In the genomic region with DNA sequence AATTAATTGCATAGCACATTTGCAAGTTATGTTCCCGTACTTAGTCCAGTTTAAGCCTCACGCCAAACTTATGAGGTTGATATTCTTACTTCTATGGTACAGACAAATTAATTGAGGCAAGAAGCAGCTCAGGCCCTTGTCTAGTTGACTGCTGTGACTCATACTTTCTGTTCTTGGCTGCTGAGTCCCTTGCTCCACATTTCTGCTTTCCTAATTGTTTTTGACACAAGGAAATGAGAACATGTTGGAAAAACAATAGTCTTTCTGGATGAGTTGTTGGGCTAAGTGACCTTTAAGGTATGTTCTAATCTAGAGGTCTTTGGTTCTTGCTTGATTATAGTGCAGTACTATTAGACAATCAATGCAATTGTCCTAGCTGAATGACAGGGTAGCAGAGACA, we compare ENCODE assay signal across 15 cellular contexts.
DNase-seq lines count a peak whose midpoint lies in the region; ATAC-seq, FAIRE-seq and TF ChIP-seq lines count a peak whose summit lies in the region.
"Had no signal": no experiment of that assay in that cellular context is flagged by ENCODE, and none has a peak within 500 bp of the region (broad histone marks: within the 10 kb centered on the region; RNA-seq: fewer than 3 reads in every experiment).

No MANE protein-coding gene starts in this region.

- H3K9me3 Mint-ChIP-seq in astrocyte (ENCODE audit: unreplicated experiment): no peaks in the 10 kb centered on the region

- H3K36me3 ChIP-seq in astrocyte (ENCODE audit: insufficient read depth, low read length): no peaks in the 10 kb centered on the region
- H3K36me3 ChIP-seq in mesenchymal stem cell (ENCODE audit: control insufficient read depth in 1 of 2, insufficient read depth in 2 of 2, low read depth in 1 of 2, low read length in 2 of 2): no peaks in the 10 kb centered on the region

- H3K36me3 Mint-ChIP-seq in astrocyte (ENCODE audit: low read depth, unreplicated experiment): no peaks in the 10 kb centered on the region
- H3K36me3 Mint-ChIP-seq: IgD-negative memory B cell had no signal

- H3K4me2 ChIP-seq in astrocyte (ENCODE audit: low read length) (no peak overlapping the region), mesenchymal stem cell (ENCODE audit: low read length, poor library complexity, severe bottlenecking) (no peak overlapping the region)

- no peak for FAIRE-seq in astrocyte (lab: Jason Lieb, UNC)
- FAIRE-seq: H54 had no signal

- no peak overlapping the region for H3K27ac Mint-ChIP-seq in astrocyte (ENCODE audit: unreplicated experiment)
- H3K27ac Mint-ChIP-seq: HFFc6, IgD-negative memory B cell had no signal

- ATAC-seq in HG03139 (IDR thresholded peaks at IDR 0.05; ENCODE audit: unreplicated experiment): no peak

- no peaks in the 10 kb centered on the region for H3K79me1 ChIP-seq in mesenchymal stem cell (replicated peaks; ENCODE audit: low read length, poor library complexity, severe bottlenecking)

- no peaks in the 10 kb centered on the region for H3K4me1 ChIP-seq in astrocyte (ENCODE audit: insufficient read depth, low read length)
- H3K4me1 ChIP-seq in mesenchymal stem cell (ENCODE audit: control insufficient read depth, insufficient read depth, low read depth, low read length): no peaks in the 10 kb centered on the region
- H3K4me1 ChIP-seq: Caco-2 had no signal

- TF ChIP-seq CTCF in astrocyte (IDR thresholded peaks at IDR 0.05; ENCODE audit: insufficient read depth, low read depth, low read length) (no peak), fibroblast of mammary gland (conservative IDR thresholded peaks at IDR 0.05; ENCODE audit: control insufficient read depth, insufficient read depth, low read depth, low read length) (no peak)

- no peak overlapping the region for H4K91ac ChIP-seq in mesenchymal stem cell (ENCODE audit: low read length)

- H3K14ac ChIP-seq in mesenchymal stem cell (ENCODE audit: low read length in 2 of 2): no peak overlapping the region

- no peak overlapping the region for H3K9ac ChIP-seq in astrocyte (ENCODE audit: low read length)
- H3K9ac ChIP-seq in mesenchymal stem cell (ENCODE audit: low read length): no peak overlapping the region

- H3K9me3 ChIP-seq in astrocyte (ENCODE audit: insufficient read depth, low read depth, low read length): no peaks in the 10 kb centered on the region
- H3K9me3 ChIP-seq in mesenchymal stem cell (ENCODE audit: control insufficient read depth, low read length): no peaks in the 10 kb centered on the region
- H3K9me3 ChIP-seq: Caco-2 had no signal

- peaks cover 9% of the 10 kb centered on the region for H3K4me1 Mint-ChIP-seq in astrocyte (ENCODE audit: low read depth, unreplicated experiment)
- H3K4me1 Mint-ChIP-seq: IgD-negative memory B cell had no signal

- H2BK5ac ChIP-seq in mesenchymal stem cell (ENCODE audit: low read depth, low read length, poor library complexity, severe bottlenecking): no peak overlapping the region

- H2AK5ac ChIP-seq in mesenchymal stem cell (ENCODE audit: low read length, severe bottlenecking): no peak overlapping the region

- no peaks in the 10 kb centered on the region for H4K20me1 ChIP-seq in astrocyte (ENCODE audit: insufficient read depth, low read length)

- H3K4me3 ChIP-seq in astrocyte (ENCODE audit: insufficient read depth, low read depth, low read length) (no peak overlapping the region), fibroblast of mammary gland (ENCODE audit: control insufficient read depth, low read depth, low read length) (no peak overlapping the region), mesenchymal stem cell (ENCODE audit: insufficient read depth in 1 of 2, low read depth in 1 of 2, low read length in 2 of 2) (no peak overlapping the region)

- no peak overlapping the region for H2AFZ ChIP-seq in astrocyte (ENCODE audit: low read depth, low read length)
- H2AFZ ChIP-seq in mesenchymal stem cell (ENCODE audit: low read depth, low read length): no peak overlapping the region

- H3K18ac ChIP-seq in mesenchymal stem cell (ENCODE audit: low read depth in 1 of 2, low read length in 2 of 2): no peak overlapping the region

- no peak overlapping the region for H2BK12ac ChIP-seq in mesenchymal stem cell (ENCODE audit: low read length in 2 of 2)

- H4K8ac ChIP-seq in mesenchymal stem cell (ENCODE audit: low read length): no peak overlapping the region

- WGBS in mesenchymal stem cell: 91% methylated on average over 2 of the region's 2 CpGs

- H3K27me3 Mint-ChIP-seq in astrocyte (ENCODE audit: low read depth, unreplicated experiment): no peaks in the 10 kb centered on the region
- H3K27me3 Mint-ChIP-seq: IgD-negative memory B cell had no signal

- no peak overlapping the region for H3K4me3 Mint-ChIP-seq in astrocyte (ENCODE audit: unreplicated experiment)
- H3K4me3 Mint-ChIP-seq: HFFc6, IgD-negative memory B cell had no signal

- DNase-seq in Caki2 (ENCODE audit: low read depth) (peak; percentile 26), astrocyte (ENCODE audit: low read depth) (peak; percentile 3), fibroblast of mammary gland (ENCODE audit: low read depth) (peak; percentile 42), mesenchymal stem cell (peak; percentile 3), SKM-1 treated with dmso at 0.1 percent for 144 hours (lab: John Stamatoyannopoulos, UW; ENCODE audit: unreplicated experiment) (no peak), NCI-H82 treated with DMSO at 0.1 percent for 48 hours (lab: John Stamatoyannopoulos, UW; ENCODE audit: unreplicated experiment) (no peak)
- DNase-seq: AML-193, Caco-2, HFFc6, Kasumi-1, NCI-H1930, NCI-H446 treated with DMSO at 0.1 percent for 48 hours had no signal

- H3K23ac ChIP-seq in mesenchymal stem cell (ENCODE audit: low read length in 2 of 2): no peak overlapping the region

- in situ Hi-C loops in Caki2 (cut with HindIII; ENCODE audit: low pct_unique_long_range_greater_than_20kb, low sequenced_read_pairs): no loop called here

- no peak overlapping the region for H2BK120ac ChIP-seq in mesenchymal stem cell (ENCODE audit: low read depth, low read length)

- H3K27ac ChIP-seq in astrocyte (ENCODE audit: low read depth, low read length): no peak overlapping the region
- no peak overlapping the region for H3K27ac ChIP-seq in mesenchymal stem cell (ENCODE audit: low read length, poor library complexity, severe bottlenecking)

- H3K4ac ChIP-seq in mesenchymal stem cell (ENCODE audit: low read depth in 1 of 2, low read length in 2 of 2): no peak overlapping the region

- H3K27me3 ChIP-seq in astrocyte (ENCODE audit: insufficient read depth, low read length): no peaks in the 10 kb centered on the region
- no peaks in the 10 kb centered on the region for H3K27me3 ChIP-seq in mesenchymal stem cell (ENCODE audit: control insufficient read depth in 1 of 2, insufficient read depth in 1 of 2, low read length in 2 of 2)

- H2BK15ac ChIP-seq in mesenchymal stem cell (ENCODE audit: low read depth, poor library complexity, severe bottlenecking): no peak overlapping the region

- H3K79me2 ChIP-seq in astrocyte (ENCODE audit: insufficient read depth, low read length): no peaks in the 10 kb centered on the region

Comparison
In these comparisons a context has a peak if more than half of its experiments do, and no peak if none do; other contexts are left out.
1. DNase-seq: peak in Caki2 (single experiment), astrocyte (single experiment), fibroblast of mammary gland (single experiment) and mesenchymal stem cell (single experiment); none in SKM-1 treated with dmso at 0.1 percent for 144 hours (single experiment) and NCI-H82 treated with DMSO at 0.1 percent for 48 hours (single experiment).